12 cellular contexts compared by ENCODE assay signal in the genomic region with DNA sequence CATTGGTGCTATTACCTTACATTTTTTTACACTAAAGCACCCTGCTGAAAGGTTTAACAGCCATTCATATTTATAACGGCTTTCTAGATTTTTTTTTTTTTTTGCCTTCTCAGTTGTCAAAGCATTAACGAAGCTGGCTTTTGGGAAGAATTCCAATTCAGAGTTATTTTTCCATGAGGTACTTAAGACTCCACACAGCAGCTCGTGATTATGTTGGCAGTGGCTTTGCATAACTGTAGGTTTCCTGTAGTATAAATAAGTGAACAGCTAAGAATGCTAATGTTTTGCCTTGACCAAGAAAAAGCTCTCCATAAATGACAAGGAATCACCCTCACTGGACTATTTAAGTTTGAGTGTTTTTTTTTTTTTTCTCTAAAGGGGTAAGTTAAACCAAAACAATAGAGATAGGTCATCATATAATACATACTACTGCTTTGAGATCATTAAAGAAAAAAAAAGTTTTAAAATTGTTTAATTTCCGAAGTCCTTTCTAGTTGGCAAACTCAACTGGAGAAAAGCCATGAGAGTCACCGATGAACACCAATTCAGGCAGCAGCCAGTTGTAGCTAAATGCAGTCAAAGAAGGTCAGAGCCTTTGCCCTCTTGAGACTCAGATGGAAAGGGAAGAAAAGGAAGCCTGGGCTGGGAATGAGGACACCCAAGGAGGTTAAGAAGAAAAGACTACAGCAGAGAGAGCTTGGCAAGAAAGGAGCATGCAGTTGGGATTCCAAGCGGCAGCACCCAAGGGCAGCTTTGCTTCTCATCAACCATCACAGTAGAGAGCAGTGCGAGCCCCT.
DNase-seq lines count a peak whose midpoint lies in the region; FAIRE-seq and TF ChIP-seq lines count a peak whose summit lies in the region.
"Had no signal": no experiment of that assay in that cellular context is flagged by ENCODE, and none has a peak within 500 bp of the region (broad histone marks: within the 10 kb centered on the region; RNA-seq: fewer than 3 reads in every experiment).

No MANE protein-coding gene starts in this region.

- 24% methylated on average over 7 of the region's 7 CpGs for WGBS in esophagus muscularis mucosa
- 58 to 74% (median 67%) methylated on average over 7 of the region's 7 CpGs for WGBS in small intestine, 3 donors

- intact Hi-C loops in esophagus muscularis mucosa (cut with DNase I), result no loop called here

- H3K36me3 ChIP-seq in esophagus muscularis mucosa (no peaks in the 10 kb centered on the region), small intestine (ENCODE audit: control insufficient read depth in 2 of 2, insufficient read depth in 2 of 2, low read length in 2 of 2) (no peaks in the 10 kb centered on the region)
- H3K36me3 ChIP-seq: BLaER1 had no signal

- H3K9me3 ChIP-seq in esophagus muscularis mucosa (no peaks in the 10 kb centered on the region), small intestine (ENCODE audit: control insufficient read depth, low read depth) (no peaks in the 10 kb centered on the region)
- H3K9me3 ChIP-seq: BLaER1 had no signal

- H3K27me3 ChIP-seq in esophagus muscularis mucosa (no peaks in the 10 kb centered on the region), small intestine (ENCODE audit: control insufficient read depth in 2 of 2, insufficient read depth in 2 of 2, low read length in 2 of 2) (no peaks in the 10 kb centered on the region)
- H3K27me3 ChIP-seq: BLaER1 had no signal

- no peak for TF ChIP-seq CTCF in esophagus muscularis mucosa (IDR thresholded peaks at IDR 0.05)

- peak; percentile 33 for TF ChIP-seq EP300 in esophagus muscularis mucosa (IDR thresholded peaks at IDR 0.05)

- no peak for TF ChIP-seq POLR2A in esophagus muscularis mucosa (IDR thresholded peaks at IDR 0.05; ENCODE audit: low read depth)

- H3K4me3 ChIP-seq in esophagus muscularis mucosa (no peak overlapping the region), small intestine (ENCODE audit: low read depth in 1 of 2, low read length in 2 of 2) (no peak overlapping the region)
- H3K4me3 ChIP-seq: BLaER1 had no signal

- H3K27ac ChIP-seq in esophagus muscularis mucosa (replicated peaks in 1 of 4), result peak overlapping the region; percentile 77 to 81 (median 80)
- peak overlapping the region in 1 of 2 donors; percentile 69 for H3K27ac ChIP-seq in small intestine (ENCODE audit: low read depth in 1 of 2, low read length in 1 of 2)
- H3K27ac ChIP-seq: BLaER1 had no signal

- H3K4me1 ChIP-seq in esophagus muscularis mucosa, result peaks cover 7 to 31% (median 22%) of the 10 kb centered on the region in 4 donors
- H3K4me1 ChIP-seq in small intestine (ENCODE audit: control insufficient read depth in 2 of 2, insufficient read depth in 1 of 2, low read depth in 1 of 2, low read length in 1 of 2), result no peaks in the 10 kb centered on the region
- H3K4me1 ChIP-seq: BLaER1 had no signal

- FAIRE-seq in small intestine (lab: Jason Lieb, UNC), result no peak

- peak; percentile 51 for DNase-seq in A172 (ENCODE audit: low spot score)
- peak; percentile 9 for DNase-seq in HT1080 (ENCODE audit: low read depth)
- DNase-seq in esophagus muscularis mucosa (ENCODE audit: extremely low spot score), result no peak
- peak; percentile 68 for DNase-seq in myocyte (ENCODE audit: low read depth)
- DNase-seq in Kasumi-1 (lab: John Stamatoyannopoulos, UW), result no peak
- no peak for DNase-seq in small intestine
- no peak for DNase-seq in NCI-H2196 (lab: John Stamatoyannopoulos, UW; ENCODE audit: unreplicated experiment)
- no peak for DNase-seq in cerebellar nuclear complex (lab: John Stamatoyannopoulos, UW)
- DNase-seq: activated CD4-positive, alpha-beta T cell treated with anti-CD3 and anti-CD28 coated beads for 36 hours; NCI-H345; SHP77 treated with DMSO at 0.1 percent for 48 hours had no signal

Comparison
In these comparisons a context has a peak if more than half of its experiments do, and no peak if none do; other contexts are left out.
1. DNase-seq: peak in A172 (single experiment), HT1080 (single experiment) and myocyte (single experiment); none in esophagus muscularis mucosa (single experiment), Kasumi-1 (0 of 2), small intestine (single experiment), NCI-H2196 (single experiment) and cerebellar nuclear complex (0 of 2).